9 cellular contexts compared by ENCODE assay signal in the genomic region with DNA sequence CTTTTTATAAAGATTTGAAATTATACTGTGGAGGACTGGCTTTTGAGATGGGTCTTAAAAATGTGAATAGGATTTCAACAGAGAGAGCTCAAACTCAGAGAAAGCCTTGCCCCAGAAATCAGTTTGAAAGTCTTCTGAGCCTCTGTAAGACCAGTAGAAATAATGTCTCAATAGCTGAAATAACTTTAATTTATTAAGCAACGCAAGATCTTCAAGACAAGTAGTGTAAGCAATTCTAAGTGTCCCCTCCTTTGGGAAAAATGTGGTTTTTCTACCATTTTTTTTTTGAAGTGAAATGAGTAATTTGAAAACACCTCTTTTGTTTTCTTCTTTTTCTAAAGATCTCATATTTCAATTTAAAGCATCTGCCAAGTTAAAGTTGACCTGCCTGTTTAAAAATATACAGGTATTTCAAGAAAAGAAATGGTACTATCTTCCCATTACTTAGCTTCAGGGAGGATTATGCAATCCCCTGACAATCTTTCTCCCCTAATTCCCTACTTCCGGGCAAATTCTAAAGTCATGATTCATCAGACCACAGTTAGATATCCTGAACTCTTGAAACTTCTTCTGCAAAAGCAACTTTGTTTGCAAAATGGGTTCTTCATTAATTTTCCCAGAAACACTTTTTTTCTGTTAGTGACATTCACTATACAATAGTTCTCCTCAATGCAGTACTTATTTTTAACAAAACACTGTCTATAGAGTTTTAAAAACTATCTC. TPM values are rescaled to one million over a fixed set of nuclear protein-coding genes. Genes with fewer than 3 reads are reported as not detected.
DNase-seq lines count a peak whose midpoint lies in the region; ATAC-seq and TF ChIP-seq lines count a peak whose summit lies in the region.
"Had no signal": no experiment of that assay in that cellular context is flagged by ENCODE, and none has a peak within 500 bp of the region (broad histone marks: within the 10 kb centered on the region; RNA-seq: fewer than 3 reads in every experiment).

No MANE protein-coding gene starts in this region.

- H3K27ac Mint-ChIP-seq in Calu3 (ENCODE audit: unreplicated experiment) = peak overlapping the region; percentile 93
- peak overlapping the region; percentile 63 for H3K27ac Mint-ChIP-seq in dendritic cell treated with granulocyte-macrophage colony-stimulating factor and Interleukin-4, amounts not matched to agents 40 ng/mL and 50 ng/mL, for 4 days
- peak overlapping the region in 1 of 9 donors; percentile 19 for H3K27ac Mint-ChIP-seq in naive thymus-derived CD4-positive, alpha-beta T cell

- CTCF ChIA-PET in Calu3 (lab: Charles Lee) = interaction anchor here (0.5 to 1.1 kb wide), 2 partner anchors 10 to 287 kb away, joined by 3 to 5 read pairs; no protein-coding TSS in a partner anchor
- CTCF ChIA-PET in naive thymus-derived CD4-positive, alpha-beta T cell (lab: Charles Lee) = interaction anchor here (0.7 to 1.3 kb wide), 2 partner anchors 10 to 39 kb away, joined by 4 to 5 read pairs; no protein-coding TSS in a partner anchor

- H3K27me3 ChIP-seq in naive thymus-derived CD4-positive, alpha-beta T cell (ENCODE audit: control insufficient read depth in 2 of 2, insufficient read depth in 2 of 2, low read length in 2 of 2) = no peaks in the 10 kb centered on the region

- H3K36me3 Mint-ChIP-seq in Calu3 (ENCODE audit: insufficient read depth, unreplicated experiment) = peaks cover 12% of the 10 kb centered on the region
- H3K36me3 Mint-ChIP-seq in dendritic cell treated with granulocyte-macrophage colony-stimulating factor and Interleukin-4, amounts not matched to agents 40 ng/mL and 50 ng/mL, for 4 days (ENCODE audit: low read depth) = no peaks in the 10 kb centered on the region
- H3K36me3 Mint-ChIP-seq in naive thymus-derived CD4-positive, alpha-beta T cell = peaks cover 0 to 10% (median 0%) of the 10 kb centered on the region in 5 donors

- BruUV-seq in Calu3 (replicated peaks; lab: Mats Ljungman, UMichigan) = no TSS peak

- no peak overlapping the region for H3K4me3 Mint-ChIP-seq in Calu3 (ENCODE audit: low read depth, unreplicated experiment)
- H3K4me3 Mint-ChIP-seq in dendritic cell treated with granulocyte-macrophage colony-stimulating factor and Interleukin-4, amounts not matched to agents 40 ng/mL and 50 ng/mL, for 4 days = no peak overlapping the region
- H3K4me3 Mint-ChIP-seq in naive thymus-derived CD4-positive, alpha-beta T cell = no peak overlapping the region

- H3K36me3 ChIP-seq in naive thymus-derived CD4-positive, alpha-beta T cell (ENCODE audit: control insufficient read depth in 2 of 3, insufficient read depth in 3 of 3, low read length in 3 of 3) = no peaks in the 10 kb centered on the region

- H3K4me1 ChIP-seq in naive thymus-derived CD4-positive, alpha-beta T cell (ENCODE audit: control insufficient read depth in 2 of 2, insufficient read depth in 2 of 2, low read length in 2 of 2) = peaks cover 3 to 6% of the 10 kb centered on the region in 2 donors

- DNase-seq in Calu3 (peak; percentile 26), NOMO-1 (lab: John Stamatoyannopoulos, UW; ENCODE audit: unreplicated experiment in 2 of 2) (peak; percentile 52 to 60), substantia nigra (lab: John Stamatoyannopoulos, UW) (no peak), NCI-H2196 treated with DMSO at 0.1 percent for 48 hours (lab: John Stamatoyannopoulos, UW; ENCODE audit: unreplicated experiment) (no peak)
- no peak for DNase-seq in naive thymus-derived CD4-positive, alpha-beta T cell

- no peak for TF ChIP-seq CTCF in Calu3 (IDR thresholded peaks at IDR 0.05; ENCODE audit: unreplicated experiment)

- H3K27me3 Mint-ChIP-seq in Calu3 (ENCODE audit: unreplicated experiment) = no peaks in the 10 kb centered on the region
- no peaks in the 10 kb centered on the region for H3K27me3 Mint-ChIP-seq in dendritic cell treated with granulocyte-macrophage colony-stimulating factor and Interleukin-4, amounts not matched to agents 40 ng/mL and 50 ng/mL, for 4 days
- H3K27me3 Mint-ChIP-seq in naive thymus-derived CD4-positive, alpha-beta T cell = peaks cover 0 to 2% (median 0%) of the 10 kb centered on the region in 5 donors

- no peaks in the 10 kb centered on the region for H3K9me3 ChIP-seq in naive thymus-derived CD4-positive, alpha-beta T cell (ENCODE audit: control insufficient read depth in 2 of 3, low read length in 3 of 3)

- ATAC-seq in naive thymus-derived CD4-positive, alpha-beta T cell = peak; percentile 54
- ATAC-seq in HG03342 (IDR thresholded peaks at IDR 0.05; ENCODE audit: unreplicated experiment) (no peak), GM18858 (IDR thresholded peaks at IDR 0.05; ENCODE audit: unreplicated experiment) (no peak)

- intact Hi-C loops in Calu3 (cut with micrococcal nuclease; ENCODE audit: unreplicated experiment) = no loop called here
- intact Hi-C loops in dendritic cell treated with granulocyte-macrophage colony-stimulating factor and Interleukin-4, amounts not matched to agents 40 ng/mL and 50 ng/mL, for 4 days (cut with micrococcal nuclease) = no loop called here
- intact Hi-C loops in naive thymus-derived CD4-positive, alpha-beta T cell (cut with micrococcal nuclease) = no loop called here

- H3K4me1 Mint-ChIP-seq in Calu3 (ENCODE audit: low read depth, unreplicated experiment) = peaks cover 58% of the 10 kb centered on the region
- peaks cover 66% of the 10 kb centered on the region for H3K4me1 Mint-ChIP-seq in dendritic cell treated with granulocyte-macrophage colony-stimulating factor and Interleukin-4, amounts not matched to agents 40 ng/mL and 50 ng/mL, for 4 days (ENCODE audit: low read depth)
- H3K4me1 Mint-ChIP-seq in naive thymus-derived CD4-positive, alpha-beta T cell = peaks cover 7 to 46% (median 22%) of the 10 kb centered on the region in 7 donors

- H3K27ac ChIP-seq in naive thymus-derived CD4-positive, alpha-beta T cell (ENCODE audit: low read depth, low read length) = no peak overlapping the region
- no peak overlapping the region for H3K27ac ChIP-seq in substantia nigra (ENCODE audit: low read depth, low read length, poor library complexity, severe bottlenecking)

- H3K4me3 ChIP-seq in naive thymus-derived CD4-positive, alpha-beta T cell (ENCODE audit: low read length) = no peak overlapping the region
- H3K4me3 ChIP-seq: skin epidermis had no signal

- H3K9me3 Mint-ChIP-seq in Calu3 (ENCODE audit: low read depth, unreplicated experiment) = peaks cover 4% of the 10 kb centered on the region
- H3K9me3 Mint-ChIP-seq in dendritic cell treated with granulocyte-macrophage colony-stimulating factor and Interleukin-4, amounts not matched to agents 40 ng/mL and 50 ng/mL, for 4 days = no peaks in the 10 kb centered on the region
- H3K9me3 Mint-ChIP-seq in naive thymus-derived CD4-positive, alpha-beta T cell = peaks cover 0 to 1% (median 0%) of the 10 kb centered on the region in 11 donors

- POLR2A ChIA-PET in naive thymus-derived CD4-positive, alpha-beta T cell (lab: Charles Lee) = interaction anchor here (0.7 kb wide), 1 partner anchor 18 kb away, joined by 7 read pairs; no protein-coding TSS in a partner anchor

RNA-seq across cellular contexts. Expression of gene ANXA1, which starts 7.9 kb away (rescaled TPM):
- total RNA-seq in Calu3 (2022) = 458 and 526 TPM in 2 replicates
- total RNA-seq in naive thymus-derived CD4-positive, alpha-beta T cell = 100 to 1,000 TPM in 3 of 5 experiments, 10 to 100 TPM in 2; 90.2 to 649 (median 145) TPM
- polyA plus RNA-seq in naive thymus-derived CD4-positive, alpha-beta T cell = 100 to 1,000 TPM; 102 to 163 TPM

Comparison
In these comparisons a context has a peak if more than half of its experiments do, and no peak if none do; other contexts are left out.
1. DNase-seq: peak in Calu3 (single experiment) and NOMO-1 (2 of 2); none in naive thymus-derived CD4-positive, alpha-beta T cell (0 of 9), substantia nigra (0 of 49) and NCI-H2196 treated with DMSO at 0.1 percent for 48 hours (single experiment).